ENCODE assay signal across 12 cellular contexts in genomic region chr3:58308728-58309127, GRCh38. TPM values are rescaled to one million over a fixed set of nuclear protein-coding genes. Genes with fewer than 3 reads are reported as not detected.
DNase-seq lines count a peak whose midpoint lies in the region; ATAC-seq and TF ChIP-seq lines count a peak whose summit lies in the region.
"Had no signal": no experiment of that assay in that cellular context is flagged by ENCODE, and none has a peak within 500 bp of the region (broad histone marks: within the 10 kb centered on the region; RNA-seq: fewer than 3 reads in every experiment).

No MANE protein-coding gene starts in this region.

- H3K4me3 Mint-ChIP-seq in activated CD4-positive, alpha-beta T cell treated with anti-CD3 and anti-CD28 coated beads, Interleukin-2, amount 10 ng/mL, durations not matched to agents 24 days and 14 days = no peak overlapping the region
- peak overlapping the region; percentile 56 for H3K4me3 Mint-ChIP-seq in endothelial cell (ENCODE audit: unreplicated experiment)

- WGBS in psoas muscle, 3 donors = 5 to 26% (median 9%) methylated on average over 1 of the region's 1 CpG

- H3K9me3 ChIP-seq in NT2/D1 (ENCODE audit: insufficient read depth, low read length) (no peaks in the 10 kb centered on the region), psoas muscle (no peaks in the 10 kb centered on the region)
- H3K9me3 ChIP-seq: spleen had no signal

- DNase-seq in activated CD4-positive, alpha-beta T cell treated with anti-CD3 and anti-CD28 coated beads, Interleukin-2, amount 10 ng/mL, durations not matched to agents 24 days and 14 days = no peak
- no peak for DNase-seq in activated CD4-positive, alpha-beta T cell treated with anti-CD3 and anti-CD28 coated beads for 48 hours
- DNase-seq in NT2/D1 (ENCODE audit: low read depth, low spot score) (no peak), endothelial cell (ENCODE audit: low spot score) (no peak), psoas muscle (no peak), 8988T (no peak), NCI-H748 treated with DMSO at 0.1 percent for 48 hours (lab: John Stamatoyannopoulos, UW) (no peak)
- DNase-seq: AML-193, NCI-H1105, spleen had no signal

- H3K27ac Mint-ChIP-seq in activated CD4-positive, alpha-beta T cell treated with anti-CD3 and anti-CD28 coated beads, Interleukin-2, amount 10 ng/mL, durations not matched to agents 24 days and 14 days = peak overlapping the region; percentile 32
- no peak overlapping the region for H3K27ac Mint-ChIP-seq in endothelial cell (ENCODE audit: unreplicated experiment)
- H3K27ac Mint-ChIP-seq: stimulated activated memory B cell treated with anti-CD40 and anti-IgM and Interleukin-4, amounts not matched to agents 10 μg/mL and 1 μg/mL and 100 μg/mL, for 72 hours had no signal

- intact Hi-C loops in activated CD4-positive, alpha-beta T cell treated with anti-CD3 and anti-CD28 coated beads, Interleukin-2, amount 10 ng/mL, durations not matched to agents 24 days and 14 days (cut with micrococcal nuclease) = loop anchor here (1.0 to 10.0 kb wide), 3 partner anchors 44 to 324 kb away; partner anchors contain the start of gene FLNB
- intact Hi-C loops in psoas muscle (cut with DNase I) = loop anchor here in 1 of 2 donors (5.0 kb wide), 1 partner anchor 224 kb away; no protein-coding TSS in a partner anchor

- H3K4me1 Mint-ChIP-seq in activated CD4-positive, alpha-beta T cell treated with anti-CD3 and anti-CD28 coated beads, Interleukin-2, amount 10 ng/mL, durations not matched to agents 24 days and 14 days = peaks cover 22% of the 10 kb centered on the region
- peaks cover 13% of the 10 kb centered on the region for H3K4me1 Mint-ChIP-seq in endothelial cell (ENCODE audit: unreplicated experiment)

- H3K4me3 ChIP-seq in NT2/D1 (ENCODE audit: insufficient read length, low read depth) = no peak overlapping the region
- peak overlapping the region; percentile 81 for H3K4me3 ChIP-seq in psoas muscle

- H3K27me3 ChIP-seq in NT2/D1 (ENCODE audit: insufficient read depth, insufficient read length) (no peaks in the 10 kb centered on the region), psoas muscle (ENCODE audit: insufficient read depth in 3 of 3, low read length in 2 of 3) (no peaks in the 10 kb centered on the region)
- H3K27me3 ChIP-seq: spleen had no signal

- H3K4me1 ChIP-seq in NT2/D1 (ENCODE audit: insufficient read depth, insufficient read length) (peaks cover 3% of the 10 kb centered on the region), psoas muscle (peaks cover 27% of the 10 kb centered on the region)

- no peaks in the 10 kb centered on the region for H3K27me3 Mint-ChIP-seq in activated CD4-positive, alpha-beta T cell treated with anti-CD3 and anti-CD28 coated beads, Interleukin-2, amount 10 ng/mL, durations not matched to agents 24 days and 14 days
- peaks cover 8% of the 10 kb centered on the region for H3K27me3 Mint-ChIP-seq in endothelial cell (ENCODE audit: unreplicated experiment)
- H3K27me3 Mint-ChIP-seq: stimulated activated memory B cell treated with anti-CD40 and anti-IgM and Interleukin-4, amounts not matched to agents 10 μg/mL and 1 μg/mL and 100 μg/mL, for 72 hours had no signal

- ATAC-seq in psoas muscle = no peak
- ATAC-seq in GM21390 (IDR thresholded peaks at IDR 0.05; ENCODE audit: unreplicated experiment) = no peak
- ATAC-seq: stimulated activated memory B cell treated with anti-CD40 and anti-IgM and Interleukin-4, amounts not matched to agents 10 μg/mL and 1 μg/mL and 100 μg/mL, for 72 hours had no signal

- H3K9me3 Mint-ChIP-seq in activated CD4-positive, alpha-beta T cell treated with anti-CD3 and anti-CD28 coated beads, Interleukin-2, amount 10 ng/mL, durations not matched to agents 24 days and 14 days = no peaks in the 10 kb centered on the region
- no peaks in the 10 kb centered on the region for H3K9me3 Mint-ChIP-seq in endothelial cell (ENCODE audit: unreplicated experiment)
- H3K9me3 Mint-ChIP-seq: stimulated activated memory B cell treated with anti-CD40 and anti-IgM and Interleukin-4, amounts not matched to agents 10 μg/mL and 1 μg/mL and 100 μg/mL, for 72 hours had no signal

- peak overlapping the region; percentile 36 for H3K9ac ChIP-seq in NT2/D1 (ENCODE audit: insufficient read length, low read depth)

- peak overlapping the region; percentile 92 for H3K27ac ChIP-seq in psoas muscle

- TF ChIP-seq CTCF in endothelial cell (IDR thresholded peaks at IDR 0.05; ENCODE audit: unreplicated experiment) (no peak), psoas muscle (IDR thresholded peaks at IDR 0.05) (no peak)

- H3K36me3 ChIP-seq in NT2/D1 (ENCODE audit: insufficient read depth, insufficient read length, low read length) = peaks cover 63% of the 10 kb centered on the region
- H3K36me3 ChIP-seq in psoas muscle (ENCODE audit: insufficient read depth in 1 of 2, low read depth in 1 of 2) = peaks cover 8 to 43% of the 10 kb centered on the region in 2 donors

- peaks cover 43% of the 10 kb centered on the region for H3K36me3 Mint-ChIP-seq in activated CD4-positive, alpha-beta T cell treated with anti-CD3 and anti-CD28 coated beads, Interleukin-2, amount 10 ng/mL, durations not matched to agents 24 days and 14 days (ENCODE audit: low read depth)
- peaks cover 20% of the 10 kb centered on the region for H3K36me3 Mint-ChIP-seq in endothelial cell (ENCODE audit: low read depth, unreplicated experiment)

RNA-seq across cellular contexts. Expression of gene HTD2, which starts 2.4 kb away (rescaled TPM):
- 9.7 and 11.5 TPM in 2 replicates for total RNA-seq in activated CD4-positive, alpha-beta T cell treated with anti-CD3 and anti-CD28 coated beads, Interleukin-2, amount 10 ng/mL, durations not matched to agents 24 days and 14 days
- total RNA-seq in endothelial cell (ENCODE audit: unreplicated experiment) (8.4 TPM), psoas muscle (10 to 100 TPM; 12.0 to 17.9 (median 15.8) TPM)
- 10 to 100 TPM; 10.9 to 37.0 (median 12.5) TPM for polyA plus RNA-seq in psoas muscle

RNA-seq across cellular contexts. Expression of gene RPP14, which starts 2.7 kb away (rescaled TPM):
- total RNA-seq in activated CD4-positive, alpha-beta T cell treated with anti-CD3 and anti-CD28 coated beads, Interleukin-2, amount 10 ng/mL, durations not matched to agents 24 days and 14 days = 22.7 and 25.2 TPM in 2 replicates
- total RNA-seq in endothelial cell (ENCODE audit: unreplicated experiment) = 15.2 TPM
- total RNA-seq in psoas muscle = 10 to 100 TPM; 24.9 to 35.0 (median 30.0) TPM
- 10 to 100 TPM; 17.3 to 36.6 (median 23.2) TPM for polyA plus RNA-seq in psoas muscle

RNA-seq across cellular contexts. Expression of gene PXK, which starts 24.0 kb away (rescaled TPM):
- 41.1 and 45.7 TPM in 2 replicates for total RNA-seq in activated CD4-positive, alpha-beta T cell treated with anti-CD3 and anti-CD28 coated beads, Interleukin-2, amount 10 ng/mL, durations not matched to agents 24 days and 14 days
- total RNA-seq in endothelial cell (ENCODE audit: unreplicated experiment) (18.8 TPM), psoas muscle (10 to 100 TPM; 15.5 to 17.5 (median 16.5) TPM)
- polyA plus RNA-seq in psoas muscle = 10 to 100 TPM in 1 of 3 donors, 1 to 10 TPM in 2; 3.4 to 14.7 (median 8.6) TPM
